ENCODE assay signal across 15 cellular contexts in the genomic region with DNA sequence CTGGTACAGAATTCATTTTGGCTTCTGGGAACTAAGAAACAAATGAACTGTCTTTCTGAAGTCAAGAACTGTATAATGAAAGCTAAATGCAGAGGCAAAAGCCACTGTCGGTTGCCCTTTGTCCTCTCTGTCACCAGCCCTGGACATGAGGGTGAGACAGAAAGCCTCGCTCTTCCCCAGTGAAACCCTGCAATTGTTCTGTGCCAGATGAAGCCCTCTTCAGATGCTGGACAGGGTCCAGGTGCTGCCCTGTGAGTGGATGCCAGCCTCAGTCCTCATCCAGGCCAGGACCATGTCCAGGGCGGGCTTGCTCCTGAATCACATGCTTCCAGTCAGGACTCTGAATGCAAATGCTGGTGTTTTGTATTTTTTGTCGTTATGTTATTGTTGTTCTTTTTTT.
DNase-seq lines count a peak whose midpoint lies in the region; ATAC-seq and TF ChIP-seq lines count a peak whose summit lies in the region.
"Had no signal": no experiment of that assay in that cellular context is flagged by ENCODE, and none has a peak within 500 bp of the region (broad histone marks: within the 10 kb centered on the region; RNA-seq: fewer than 3 reads in every experiment).

No MANE protein-coding gene starts in this region.

- no peak overlapping the region for H3K4me3 ChIP-seq in GM23248
- no peak overlapping the region for H3K4me3 ChIP-seq in mucosa of descending colon
- H3K4me3 ChIP-seq in Karpas-422 (ENCODE audit: low read length): no peak overlapping the region
- H3K4me3 ChIP-seq: Peyer's patch, smooth muscle cell, vagina had no signal

- no peak overlapping the region for H3K27ac ChIP-seq in GM23248
- H3K27ac ChIP-seq in Karpas-422 (ENCODE audit: low read length): no peak overlapping the region
- H3K27ac ChIP-seq: parathyroid adenoma, Peyer's patch, vagina had no signal

- H3K4me1 ChIP-seq in GM23248 (ENCODE audit: insufficient read depth) (peaks cover 43% of the 10 kb centered on the region), mucosa of descending colon (ENCODE audit: low read depth) (peaks cover 10% of the 10 kb centered on the region), Karpas-422 (ENCODE audit: low read length) (peaks cover 37% of the 10 kb centered on the region)
- H3K4me1 ChIP-seq: parathyroid adenoma had no signal

- in situ Hi-C loops in GM23248 (cut with MboI): no loop called here

- H3K9ac ChIP-seq in GM23248 (no peak overlapping the region), Karpas-422 (ENCODE audit: low read length) (no peak overlapping the region)
- H3K9ac ChIP-seq: parathyroid adenoma had no signal

- H2AFZ ChIP-seq in GM23248 (0 out of 2 replicates have a peak overlapping the region, but pooled peaks have one; percentile 22), Karpas-422 (ENCODE audit: low read length) (no peak overlapping the region)
- H2AFZ ChIP-seq: parathyroid adenoma had no signal

- H3K79me2 ChIP-seq in GM23248 (ENCODE audit: insufficient read depth): no peaks in the 10 kb centered on the region
- H3K79me2 ChIP-seq in Karpas-422 (ENCODE audit: low read length): no peaks in the 10 kb centered on the region
- H3K79me2 ChIP-seq: parathyroid adenoma had no signal

- H3K27me3 ChIP-seq in GM23248 (replicated peaks; ENCODE audit: insufficient read depth) (no peaks in the 10 kb centered on the region), Karpas-422 (ENCODE audit: low read length) (no peaks in the 10 kb centered on the region)
- H3K27me3 ChIP-seq: Peyer's patch, vagina had no signal

- H4K20me1 ChIP-seq in GM23248 (ENCODE audit: insufficient read depth) (no peaks in the 10 kb centered on the region), Karpas-422 (ENCODE audit: insufficient read depth, low read depth, low read length) (peaks cover 52% of the 10 kb centered on the region)

- H3F3A ChIP-seq in GM23248 (ENCODE audit: insufficient read depth): peaks cover 31% of the 10 kb centered on the region

- H3K36me3 ChIP-seq in GM23248 (ENCODE audit: low read depth): no peaks in the 10 kb centered on the region
- H3K36me3 ChIP-seq in mucosa of descending colon (ENCODE audit: low read depth): no peaks in the 10 kb centered on the region
- no peaks in the 10 kb centered on the region for H3K36me3 ChIP-seq in Karpas-422 (ENCODE audit: insufficient read depth, low read length)
- H3K36me3 ChIP-seq: Peyer's patch, vagina had no signal

- 84% methylated on average over 4 of the region's 4 CpGs for WGBS in GM23248 (ENCODE audit: low coverage in 1 of 2, low lambda C conversion rate in 2 of 2, missing lambda C conversion rate in 2 of 2), 2 experiments

- intact Hi-C loops in mucosa of descending colon (cut with DNase I, micrococcal nuclease): no loop called here

- DNase-seq in Ammon's horn (ENCODE audit: low spot score) (peak; percentile 76), GM23248 (no peak), astrocyte of the hippocampus (ENCODE audit: low read depth, low spot score) (peak; percentile 16), mucosa of descending colon (no peak), Karpas-422 (no peak), NCI-H69 (lab: John Stamatoyannopoulos, UW) (no peak), HuH-7.5 (ENCODE audit: low spot score) (no peak), hepatic stellate cell (ENCODE audit: low spot score) (no peak)
- DNase-seq: activated CD4-positive, alpha-beta memory T cell treated with anti-CD3 and anti-CD28 coated beads, Interleukin-2, amount 10 ng/mL, durations not matched to agents 7 days and 5 days; amniotic stem cell; NCI-H187 treated with DMSO at 0.1 percent for 48 hours had no signal

- ATAC-seq in mucosa of descending colon: peak; percentile 16

- TF ChIP-seq CTCF in mucosa of descending colon (IDR thresholded peaks at IDR 0.05): no peak

- no peak overlapping the region for H3K4me2 ChIP-seq in GM23248 (ENCODE audit: unreplicated experiment)
- H3K4me2 ChIP-seq in Karpas-422 (ENCODE audit: low read depth, low read length, poor library complexity, severe bottlenecking): no peak overlapping the region
- H3K4me2 ChIP-seq: smooth muscle cell had no signal

- H3K9me3 ChIP-seq in GM23248 (ENCODE audit: low read depth) (no peaks in the 10 kb centered on the region), mucosa of descending colon (no peaks in the 10 kb centered on the region), Karpas-422 (ENCODE audit: low read length) (no peaks in the 10 kb centered on the region)
- H3K9me3 ChIP-seq: Peyer's patch, vagina had no signal

- H3K9me2 ChIP-seq in GM23248 (ENCODE audit: insufficient read depth): no peaks in the 10 kb centered on the region
- no peaks in the 10 kb centered on the region for H3K9me2 ChIP-seq in Karpas-422 (replicated peaks; ENCODE audit: insufficient read depth, low read length)

Comparison
In these comparisons a context has a peak if more than half of its experiments do, and no peak if none do; other contexts are left out.
1. DNase-seq: peak in Ammon's horn (single experiment) and astrocyte of the hippocampus (single experiment); none in GM23248 (single experiment), mucosa of descending colon (0 of 3), Karpas-422 (single experiment), NCI-H69 (single experiment), HuH-7.5 (single experiment) and hepatic stellate cell (single experiment).